Comparison of ENCODE assay signal across 15 cellular contexts in the genomic region with DNA sequence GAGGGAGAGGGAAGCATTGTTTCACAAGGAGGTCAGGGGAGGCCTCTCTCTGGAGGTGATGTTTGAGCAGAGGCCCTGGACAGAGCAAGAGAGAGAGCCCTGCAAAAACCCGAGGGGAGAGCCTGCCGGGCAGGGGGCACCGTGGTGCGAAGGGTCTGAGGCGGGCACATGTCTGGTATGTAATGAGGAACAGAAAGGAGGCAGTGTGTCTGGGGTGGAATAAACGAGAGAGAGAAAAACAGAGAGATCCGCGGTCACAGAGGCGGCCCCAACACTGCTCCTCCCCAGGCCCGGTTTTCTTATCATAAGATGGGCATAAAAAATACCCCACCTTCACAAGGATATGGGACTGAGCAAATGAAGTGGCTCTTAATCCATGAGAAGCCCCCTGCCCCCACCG.
DNase-seq lines count a peak whose midpoint lies in the region; ATAC-seq lines count a peak whose summit lies in the region.
"Had no signal": no experiment of that assay in that cellular context is flagged by ENCODE, and none has a peak within 500 bp of the region (broad histone marks: within the 10 kb centered on the region; RNA-seq: fewer than 3 reads in every experiment).

No MANE protein-coding gene starts in this region.

- no peak overlapping the region for H3K4me3 Mint-ChIP-seq in activated CD8-positive, alpha-beta memory T cell treated with anti-CD3 and anti-CD28 coated beads, Interleukin-2, amount 10 ng/mL, durations not matched to agents 7 days and 5 days
- H3K4me3 Mint-ChIP-seq in activated naive CD8-positive, alpha-beta T cell treated with anti-CD3 and anti-CD28 coated beads for 36 hours, result no peak overlapping the region

- H3K27me3 Mint-ChIP-seq in activated CD8-positive, alpha-beta memory T cell treated with anti-CD3 and anti-CD28 coated beads, Interleukin-2, amount 10 ng/mL, durations not matched to agents 7 days and 5 days, result no peaks in the 10 kb centered on the region
- no peaks in the 10 kb centered on the region for H3K27me3 Mint-ChIP-seq in activated naive CD8-positive, alpha-beta T cell treated with anti-CD3 and anti-CD28 coated beads for 36 hours

- H3K27ac ChIP-seq in layer of hippocampus (ENCODE audit: low read depth, low read length) (peak overlapping the region; percentile 88), temporal lobe (ENCODE audit: low read depth, low read length) (peak overlapping the region; percentile 85)
- H3K27ac ChIP-seq: A549, Peyer's patch had no signal

- H3K36me3 Mint-ChIP-seq in activated CD8-positive, alpha-beta memory T cell treated with anti-CD3 and anti-CD28 coated beads, Interleukin-2, amount 10 ng/mL, durations not matched to agents 7 days and 5 days, result peaks cover 51% of the 10 kb centered on the region
- peaks cover 48% of the 10 kb centered on the region for H3K36me3 Mint-ChIP-seq in activated naive CD8-positive, alpha-beta T cell treated with anti-CD3 and anti-CD28 coated beads for 36 hours

- no peaks in the 10 kb centered on the region for H3K27me3 ChIP-seq in layer of hippocampus (ENCODE audit: control insufficient read depth, insufficient read depth, low read length)
- H3K27me3 ChIP-seq: Peyer's patch, tibial nerve had no signal

- CTCF ChIA-PET in activated CD8-positive, alpha-beta memory T cell treated with anti-CD3 and anti-CD28 coated beads, Interleukin-2, amount 10 ng/mL, durations not matched to agents 7 days and 5 days (lab: Charles Lee), result interaction anchor here (1.1 kb wide), 1 partner anchor 117 kb away, joined by 3 read pairs; no protein-coding TSS in a partner anchor

- no peak for ATAC-seq in activated CD8-positive, alpha-beta memory T cell treated with anti-CD3 and anti-CD28 coated beads, Interleukin-2, amount 10 ng/mL, durations not matched to agents 7 days and 5 days
- no peak for ATAC-seq in GM18502 (IDR thresholded peaks at IDR 0.05; ENCODE audit: poor library complexity, unreplicated experiment)
- ATAC-seq: A549, SK-N-SH treated with all-trans-retinoic acid at 6 μM for 48 hours had no signal

- H3K9me3 Mint-ChIP-seq in activated CD8-positive, alpha-beta memory T cell treated with anti-CD3 and anti-CD28 coated beads, Interleukin-2, amount 10 ng/mL, durations not matched to agents 7 days and 5 days (ENCODE audit: low read depth), result no peaks in the 10 kb centered on the region
- H3K9me3 Mint-ChIP-seq in activated naive CD8-positive, alpha-beta T cell treated with anti-CD3 and anti-CD28 coated beads for 36 hours, result no peaks in the 10 kb centered on the region

- H3K4me1 Mint-ChIP-seq in activated CD8-positive, alpha-beta memory T cell treated with anti-CD3 and anti-CD28 coated beads, Interleukin-2, amount 10 ng/mL, durations not matched to agents 7 days and 5 days, result peaks cover 61% of the 10 kb centered on the region
- peaks cover 51% of the 10 kb centered on the region for H3K4me1 Mint-ChIP-seq in activated naive CD8-positive, alpha-beta T cell treated with anti-CD3 and anti-CD28 coated beads for 36 hours

- H3K27ac Mint-ChIP-seq in activated CD8-positive, alpha-beta memory T cell treated with anti-CD3 and anti-CD28 coated beads, Interleukin-2, amount 10 ng/mL, durations not matched to agents 7 days and 5 days, result peak overlapping the region; percentile 42
- peak overlapping the region; percentile 50 for H3K27ac Mint-ChIP-seq in activated naive CD8-positive, alpha-beta T cell treated with anti-CD3 and anti-CD28 coated beads for 36 hours

- no peak for DNase-seq in activated CD8-positive, alpha-beta memory T cell treated with anti-CD3 and anti-CD28 coated beads, Interleukin-2, amount 10 ng/mL, durations not matched to agents 7 days and 5 days
- no peak for DNase-seq in activated CD8-positive, alpha-beta memory T cell treated with anti-CD3 and anti-CD28 coated beads, Interleukin-2, amount 50 U/mL, for 4 hours
- no peak for DNase-seq in activated naive CD8-positive, alpha-beta T cell treated with anti-CD3 and anti-CD28 coated beads for 36 hours
- DNase-seq in NCI-H748 (lab: John Stamatoyannopoulos, UW; ENCODE audit: unreplicated experiment), result no peak
- no peak for DNase-seq in NCI-H1092 (lab: John Stamatoyannopoulos, UW)
- DNase-seq: activated CD4-positive, alpha-beta T cell treated with anti-CD3 and anti-CD28 coated beads, Interleukin-2, amount 50 U/mL, for 1 hour; DND-41; Kasumi-1 had no signal
